1 cellular context compared by ENCODE assay signal in the genomic region with DNA sequence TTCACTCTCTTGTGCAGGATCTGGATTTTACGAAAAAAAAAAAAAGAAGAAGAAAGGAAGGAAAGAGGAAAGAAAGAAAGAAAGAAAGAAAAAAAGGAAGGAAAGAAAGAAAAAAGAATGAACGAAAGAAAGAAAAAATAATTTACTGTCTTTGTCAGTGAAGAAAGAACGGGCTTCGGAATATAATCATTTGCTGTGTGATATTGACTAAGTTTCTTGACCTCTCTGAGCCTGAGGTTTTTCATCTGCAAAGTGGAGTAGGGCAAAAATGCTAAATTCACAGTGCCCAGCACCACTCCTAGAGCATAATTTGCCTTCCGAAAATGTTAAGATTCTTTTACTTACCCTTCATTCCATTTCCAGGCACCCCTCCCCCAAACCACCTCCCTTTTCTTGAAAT.
TF ChIP-seq lines count a peak whose summit lies in the region.

No MANE protein-coding gene starts in this region.

TF ChIP-seq in HCT116, 20 proteins besides CTCF, POLR2A, EP300 and RAD21:
- TF ChIP-seq POLR2AphosphoS5 (IDR thresholded peaks at IDR 0.05; ENCODE audit: low read depth, low read length) (no peak), ELF1 (IDR thresholded peaks at IDR 0.05; ENCODE audit: borderline replicate concordance, low read depth) (no peak)
